9 cellular contexts compared by ENCODE assay signal in genomic region chr5:138369706-138370105, GRCh38. TPM values are rescaled to one million over a fixed set of nuclear protein-coding genes. Genes with fewer than 3 reads are reported as not detected.
A peak's percentile ranks its signal among the peaks of the same experiment; 100 is the strongest.
DNase-seq lines count a peak whose midpoint lies in the region; TF ChIP-seq lines count a peak whose summit lies in the region.
"Had no signal": no experiment of that assay in that cellular context is flagged by ENCODE, and none has a peak within 500 bp of the region (broad histone marks: within the 10 kb centered on the region; RNA-seq: fewer than 3 reads in every experiment).

No MANE protein-coding gene starts in this region.

- peaks cover 14% of the 10 kb centered on the region for H3K4me1 ChIP-seq in cardiac muscle cell (ENCODE audit: low read depth)

- H3K9me3 ChIP-seq in cardiac muscle cell (ENCODE audit: low read depth): no peaks in the 10 kb centered on the region

- no peak overlapping the region for H3K4me3 ChIP-seq in HL-60 (replicated peaks; ENCODE audit: insufficient read depth, low read length)
- no peak overlapping the region for H3K4me3 ChIP-seq in cardiac muscle cell

- TF ChIP-seq CTCF in HL-60 (IDR thresholded peaks at IDR 0.05; ENCODE audit: insufficient read depth, low read length) (no peak), cardiac muscle cell (IDR thresholded peaks at IDR 0.05; ENCODE audit: low read depth, low read length) (no peak)

- DNase-seq in HL-60 (ENCODE audit: low read depth in 1 of 2, low spot score in 1 of 2) (peak in 1 of 2 experiments; percentile 35), OCI-M1 (lab: John Stamatoyannopoulos, UW) (peak; percentile 22), cardiac muscle cell (ENCODE audit: low read depth in 1 of 2, low spot score in 1 of 2) (no peak), pons (ENCODE audit: low spot score) (peak; percentile 75), cerebellar cortex (ENCODE audit: low spot score) (no peak), DMS153 (lab: John Stamatoyannopoulos, UW) (no peak), mesenteric fat pad (ENCODE audit: low spot score) (no peak), amygdala (lab: John Stamatoyannopoulos, UW) (no peak)
- DNase-seq: activated gamma-delta T cell had no signal

- H3K27ac ChIP-seq in HL-60 (replicated peaks) (peak overlapping the region; percentile 59), cardiac muscle cell (peak overlapping the region; percentile 12)

- H3K27me3 ChIP-seq in HL-60 (ENCODE audit: insufficient read depth, poor library complexity, severe bottlenecking): no peaks in the 10 kb centered on the region
- no peaks in the 10 kb centered on the region for H3K27me3 ChIP-seq in cardiac muscle cell

- H3K36me3 ChIP-seq in cardiac muscle cell: peaks cover 12% of the 10 kb centered on the region

RNA-seq across cellular contexts. Expression of gene KDM3B, which starts 17.2 kb away (rescaled TPM):
- total RNA-seq in cardiac muscle cell: 69.4 and 99.2 TPM in 2 replicates
- polyA plus RNA-seq in cardiac muscle cell: 36.5 and 58.4 TPM in 2 replicates
- 54.1 TPM for total RNA-seq in mesenteric fat pad

RNA-seq across cellular contexts. Expression of gene FAM53C, which starts 31.6 kb away (rescaled TPM):
- total RNA-seq in cardiac muscle cell (31.1 and 45.4 TPM in 2 replicates), mesenteric fat pad (25.7 TPM)
- polyA plus RNA-seq in cardiac muscle cell: 43.6 and 52.8 TPM in 2 replicates

RNA-seq across cellular contexts. Expression of gene CDC25C, which starts 38.1 kb away (rescaled TPM):
- total RNA-seq in cardiac muscle cell (2.7 and 16.2 TPM in 2 replicates), mesenteric fat pad (not detected)
- polyA plus RNA-seq in cardiac muscle cell: 5.0 and 18.8 TPM in 2 replicates

Comparison
In these comparisons a context has a peak if more than half of its experiments do, and no peak if none do; other contexts are left out.
1. DNase-seq: peak in OCI-M1 (single experiment) and pons (single experiment); none in cardiac muscle cell (0 of 2), cerebellar cortex (single experiment), DMS153 (single experiment), mesenteric fat pad (single experiment) and amygdala (0 of 56).